ENCODE assay signal across 11 cellular contexts in genomic region chr5:52837068-52837467, GRCh38. TPM values are rescaled to one million over a fixed set of nuclear protein-coding genes. Genes with fewer than 3 reads are reported as not detected.
A peak's percentile ranks its signal among the peaks of the same experiment; 100 is the strongest.
DNase-seq lines count a peak whose midpoint lies in the region; ATAC-seq and TF ChIP-seq lines count a peak whose summit lies in the region.
"Had no signal": no experiment of that assay in that cellular context is flagged by ENCODE, and none has a peak within 500 bp of the region (broad histone marks: within the 10 kb centered on the region; RNA-seq: fewer than 3 reads in every experiment).

No MANE protein-coding gene starts in this region.

- H3K27me3 ChIP-seq in AG04450 (ENCODE audit: control insufficient read depth, insufficient read depth, low read length): no peaks in the 10 kb centered on the region
- H3K27me3 ChIP-seq in adrenal gland: no peaks in the 10 kb centered on the region
- H3K27me3 ChIP-seq in heart right ventricle: no peaks in the 10 kb centered on the region

- DNase-seq in AG04450 (ENCODE audit: low read depth, low spot score): no peak
- peak in 1 of 7 donors; percentile 31 for DNase-seq in adrenal gland
- DNase-seq in heart right ventricle: no peak
- DNase-seq in pons (ENCODE audit: low spot score): peak; percentile 71
- DNase-seq in T-helper 2 cell: no peak
- no peak for DNase-seq in NCI-H748 (lab: John Stamatoyannopoulos, UW; ENCODE audit: unreplicated experiment)
- DNase-seq: AML-193, GF-D8, NCI-H2171 had no signal

- peak overlapping the region; percentile 68 for H3K27ac ChIP-seq in AG04450 (ENCODE audit: low read depth, low read length)
- peak overlapping the region in 3 of 5 donors; percentile 25 to 83 (median 72) for H3K27ac ChIP-seq in adrenal gland
- peak overlapping the region; percentile 10 to 78 (median 54) for H3K27ac ChIP-seq in heart right ventricle

- CTCF ChIA-PET in AG04450 (lab: Charles Lee): no interaction called here

- peak in 7 of 8 donors; percentile 45 to 73 (median 54) for ATAC-seq in heart right ventricle
- no peak for ATAC-seq in esophagus mucosa
- no peak for ATAC-seq in GM18498 (IDR thresholded peaks at IDR 0.05; ENCODE audit: unreplicated experiment)

- peaks cover 9 to 54% of the 10 kb centered on the region in 2 donors for H3K4me1 ChIP-seq in adrenal gland (replicated peaks in 1 of 2)
- peaks cover 0 to 57% (median 10%) of the 10 kb centered on the region in 9 donors for H3K4me1 ChIP-seq in heart right ventricle

- POLR2A ChIA-PET in AG04450 (lab: Yijun Ruan, JAX): interaction anchor here (1.1 to 3.6 kb wide), 3 partner anchors 9 to 38 kb away, joined by 4 to 14 read pairs (median 6); no protein-coding TSS in a partner anchor

- H3K4me3 ChIP-seq in AG04450 (ENCODE audit: low read depth, low read length) (no peak overlapping the region), adrenal gland (no peak overlapping the region), heart right ventricle (peak overlapping the region in 2 of 10 donors; percentile 7 to 21)

- TF ChIP-seq POLR2A in adrenal gland (IDR thresholded peaks at IDR 0.05): no peak

- 59 to 68% (median 64%) methylated on average over 7 of the region's 7 CpGs for WGBS in adrenal gland, 4 donors
- 42 to 51% methylated on average over 7 of the region's 7 CpGs for WGBS in heart right ventricle, 2 donors

- intact Hi-C loops in adrenal gland (cut with DNase I) (no loop called here), heart right ventricle (cut with DNase I) (no loop called here)

- H3K9me3 ChIP-seq in AG04450 (ENCODE audit: control insufficient read depth, insufficient read depth, low read length) (no peaks in the 10 kb centered on the region), adrenal gland (replicated peaks in 1 of 3) (no peaks in the 10 kb centered on the region), heart right ventricle (no peaks in the 10 kb centered on the region)

- TF ChIP-seq CTCF in AG04450 (IDR thresholded peaks at IDR 0.05; ENCODE audit: low read depth, low read length) (no peak), adrenal gland (IDR thresholded peaks at IDR 0.05) (peak in 2 of 6 experiments; percentile 15 to 17), heart right ventricle (IDR thresholded peaks at IDR 0.05) (peak in 4 of 9 donors; percentile 15 to 43 (median 33))

- H3K36me3 ChIP-seq in adrenal gland (replicated peaks in 1 of 2) (no peaks in the 10 kb centered on the region), heart right ventricle (no peaks in the 10 kb centered on the region)

RNA-seq across cellular contexts. Expression of gene ITGA1, which starts 49.4 kb away (rescaled TPM):
- polyA plus RNA-seq in AG04450 (2011; rRNA removed) (136 and 148 TPM in 2 replicates), adrenal gland (10 to 100 TPM; 30.0 to 80.3 (median 39.5) TPM), heart right ventricle (10 to 100 TPM in 1 of 2 donors, 1 to 10 TPM in 1; 7.7 to 11.6 TPM)
- 179 and 290 TPM in 2 replicates for polyA minus RNA-seq in AG04450 (2011; rRNA and poly(A)+ RNA removed)
- total RNA-seq in adrenal gland (100 to 1,000 TPM; 137 to 371 (median 157) TPM), heart right ventricle (10 to 100 TPM; 17.7 to 48.2 (median 25.4) TPM), esophagus mucosa (5.1 TPM)

RNA-seq across cellular contexts. Expression of gene PELO, which starts 49.4 kb away (rescaled TPM):
- polyA plus RNA-seq in AG04450 (2011; rRNA removed): 49.4 TPM in 2 replicates
- 62.8 and 85.1 TPM in 2 replicates for polyA minus RNA-seq in AG04450 (2011; rRNA and poly(A)+ RNA removed)
- total RNA-seq in adrenal gland: 100 to 1,000 TPM in 3 of 8 donors, 10 to 100 TPM in 5; 60.3 to 147 (median 79.7) TPM
- polyA plus RNA-seq in adrenal gland: 10 to 100 TPM; 17.8 to 52.4 (median 27.9) TPM
- total RNA-seq in heart right ventricle: 10 to 100 TPM; 14.7 to 28.1 (median 22.2) TPM
- 10 to 100 TPM in 1 of 2 donors, 1 to 10 TPM in 1; 4.7 to 15.5 TPM for polyA plus RNA-seq in heart right ventricle
- total RNA-seq in esophagus mucosa: 7.6 TPM

Comparison
In these comparisons a context has a peak if more than half of its experiments do, and no peak if none do; other contexts are left out.
1. ATAC-seq: peak in heart right ventricle (7 of 8); none in esophagus mucosa (single experiment) and GM18498 (single experiment).
2. Peak in every context shown above with its lines, with median percentiles within 50 percentile points of each other: H3K27ac ChIP-seq.